22 cellular contexts compared by ENCODE assay signal in genomic region chr15:30974112-30974511, GRCh38.
DNase-seq lines count a peak whose midpoint lies in the region; ATAC-seq lines count a peak whose summit lies in the region.
"Had no signal": no experiment of that assay in that cellular context is flagged by ENCODE, and none has a peak within 500 bp of the region (broad histone marks: within the 10 kb centered on the region; RNA-seq: fewer than 3 reads in every experiment).

No MANE protein-coding gene starts in this region.

- H3K36me3 ChIP-seq in KOPT-K1 (ENCODE audit: insufficient read depth, low read length), result peaks cover 62% of the 10 kb centered on the region

- H3K27ac ChIP-seq in KOPT-K1 (ENCODE audit: low read depth, low read length, poor library complexity, severe bottlenecking) (peak overlapping the region; percentile 31), layer of hippocampus (ENCODE audit: low read depth, low read length) (peak overlapping the region; percentile 58)
- H3K27ac ChIP-seq: PC-9, SK-N-MC had no signal

- no peaks in the 10 kb centered on the region for H3K27me3 ChIP-seq in layer of hippocampus (ENCODE audit: control insufficient read depth, insufficient read depth, low read length)
- H3K27me3 ChIP-seq: MG63 had no signal

- no peak for DNase-seq in DMS114 treated with DMSO at 0.1 percent for 48 hours (lab: John Stamatoyannopoulos, UW; ENCODE audit: unreplicated experiment)
- DNase-seq in NCI-H128 (lab: John Stamatoyannopoulos, UW; ENCODE audit: unreplicated experiment), result no peak
- DNase-seq: CD4-positive, alpha-beta T cell; COR-L47; DND-41; MG63; NCI-H1048; NCI-H1436; NCI-H1930; NCI-H2227 treated with DMSO at 0.1 percent for 48 hours; NCI-H510A; NK-92 treated with Interleukin-12 subunit alpha and Interleukin-12 subunit beta, amount 100 ng/mL, for 24 hours; PC-9; RPMI8226; SHP77; SW 1271 had no signal

- H3K9me3 ChIP-seq in KOPT-K1 (ENCODE audit: insufficient read depth, low read length, poor library complexity, severe bottlenecking), result no peaks in the 10 kb centered on the region
- H3K9me3 ChIP-seq: MG63 had no signal

- ATAC-seq in GM18508 (IDR thresholded peaks at IDR 0.05; ENCODE audit: insufficient read depth, unreplicated experiment) (peak; percentile 47), GM19452 (IDR thresholded peaks at IDR 0.05; ENCODE audit: unreplicated experiment) (peak; percentile 57), GM21526 (IDR thresholded peaks at IDR 0.05; ENCODE audit: low FRiP score, unreplicated experiment) (no peak)
